17 cellular contexts compared by ENCODE assay signal in the genomic region with DNA sequence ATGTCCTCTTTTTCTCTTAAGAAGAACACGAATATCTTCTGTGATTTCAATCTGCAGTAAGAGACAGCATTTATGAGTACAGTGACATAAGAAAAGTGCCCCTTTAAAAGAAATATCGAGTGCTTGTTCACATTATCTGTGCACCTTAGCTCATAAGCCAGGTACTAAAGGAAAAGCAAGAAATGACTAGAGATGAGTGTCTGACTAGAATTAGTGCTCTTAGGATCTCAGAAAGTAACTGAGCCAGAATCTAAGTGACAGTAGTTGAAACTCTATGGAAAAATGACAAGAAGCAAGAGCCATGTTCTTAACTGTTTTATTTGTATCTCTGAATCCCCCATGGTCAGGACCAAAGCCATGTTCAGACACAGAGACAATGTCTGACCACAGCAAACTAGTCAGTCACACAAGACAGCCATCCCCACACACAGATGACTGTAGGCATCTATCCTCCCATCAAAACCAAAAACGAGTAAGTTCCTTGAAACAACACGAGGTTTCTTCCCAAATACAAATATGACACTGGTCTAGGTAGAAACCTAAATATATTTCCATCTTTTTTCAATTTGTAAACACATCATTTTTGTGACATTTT.
"Had no signal": no experiment of that assay in that cellular context is flagged by ENCODE, and none has a peak within 500 bp of the region (broad histone marks: within the 10 kb centered on the region; RNA-seq: fewer than 3 reads in every experiment).

No MANE protein-coding gene starts in this region.

- ATAC-seq: activated CD8-positive, alpha-beta T cell treated with anti-CD3 and anti-CD28 coated beads, Interleukin-2, amount 10 ng/mL, durations not matched to agents 7 days and 5 days; mucosa of descending colon; naive thymus-derived CD4-positive, alpha-beta T cell; right cardiac atrium; T-cell had no signal

- DNase-seq: activated CD8-positive, alpha-beta T cell treated with anti-CD3 and anti-CD28 coated beads, Interleukin-2, amount 10 ng/mL, durations not matched to agents 7 days and 5 days; activated effector memory CD4-positive, alpha-beta T cell treated with Interleukin-2 at 50 U/mL for 16 hours; amygdala; brain microvascular endothelial cell; mucosa of descending colon; naive thymus-derived CD4-positive, alpha-beta T cell; occipital lobe; right cardiac atrium; SK-N-SH; small intestine; stimulated activated CD4-positive, alpha-beta T cell treated with anti-CD3 and anti-CD28 coated beads, Interleukin-4, amount 100 ng/mL, for 24 hours; stimulated activated naive CD4-positive, alpha-beta T cell treated with Interleukin-2 at 50 U/mL for 16 hours; T-cell; T1000 had no signal

- H3K9me3 Mint-ChIP-seq: activated naive CD4-positive, alpha-beta T cell treated with anti-CD3 and anti-CD28 coated beads, Interleukin-2, amount 50 U/mL, for 24 hours; central memory CD8-positive, alpha-beta T cell; naive thymus-derived CD4-positive, alpha-beta T cell; T-cell; type B pancreatic cell had no signal

- H3K27me3 Mint-ChIP-seq: activated naive CD4-positive, alpha-beta T cell treated with anti-CD3 and anti-CD28 coated beads, Interleukin-2, amount 50 U/mL, for 24 hours; central memory CD8-positive, alpha-beta T cell; naive thymus-derived CD4-positive, alpha-beta T cell; type B pancreatic cell had no signal

- H3K27ac Mint-ChIP-seq: activated CD8-positive, alpha-beta T cell treated with anti-CD3 and anti-CD28 coated beads, Interleukin-2, amount 10 ng/mL, durations not matched to agents 7 days and 5 days; activated naive CD4-positive, alpha-beta T cell treated with anti-CD3 and anti-CD28 coated beads, Interleukin-2, amount 50 U/mL, for 24 hours; naive thymus-derived CD4-positive, alpha-beta T cell; type B pancreatic cell had no signal

- H3K4me3 Mint-ChIP-seq: activated CD8-positive, alpha-beta T cell treated with anti-CD3 and anti-CD28 coated beads, Interleukin-2, amount 10 ng/mL, durations not matched to agents 7 days and 5 days; activated naive CD4-positive, alpha-beta T cell treated with anti-CD3 and anti-CD28 coated beads, Interleukin-2, amount 50 U/mL, for 24 hours; central memory CD8-positive, alpha-beta T cell; naive thymus-derived CD4-positive, alpha-beta T cell; T-cell; type B pancreatic cell had no signal

- H3K36me3 Mint-ChIP-seq: activated naive CD4-positive, alpha-beta T cell treated with anti-CD3 and anti-CD28 coated beads, Interleukin-2, amount 50 U/mL, for 24 hours had no signal
